ENCODE assay signal across 1 cellular context in the genomic region with DNA sequence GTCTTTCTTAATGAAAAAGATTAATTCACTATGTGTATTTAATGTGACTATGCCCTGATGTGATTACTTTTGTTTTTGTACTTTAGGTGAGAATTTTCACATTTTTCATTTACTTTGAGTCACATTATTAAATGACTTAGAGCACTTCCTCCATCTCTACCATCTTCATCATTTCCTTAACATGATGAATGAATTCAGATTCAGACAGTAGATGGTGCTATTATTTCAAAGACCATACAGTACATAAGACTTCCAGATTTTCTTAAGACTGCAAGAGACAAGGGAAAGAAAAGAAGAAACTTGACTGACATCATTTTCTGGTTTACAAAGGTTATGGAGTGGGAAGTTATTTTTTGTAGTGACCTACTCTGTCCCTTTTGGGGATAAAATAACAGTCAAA.
TF ChIP-seq lines count a peak whose summit lies in the region.

No MANE protein-coding gene starts in this region.

TF ChIP-seq in HepG2, 621 proteins besides CTCF, POLR2A, EP300 and RAD21 (continued from another document):
- TF ChIP-seq ZNF550 (CRISPR knock-in tag; IDR thresholded peaks at IDR 0.05; ENCODE audit: borderline replicate concordance) = no peak
- peak; percentile 55 for TF ChIP-seq STAG1 (CRISPR knock-in tag; IDR thresholded peaks at IDR 0.05)
